In genomic region chr5:172771439-172772111, GRCh38 we compare ENCODE assay signal across 8 cellular contexts. TPM values are rescaled to one million over a fixed set of nuclear protein-coding genes. Genes with fewer than 3 reads are reported as not detected.
DNase-seq lines count a peak whose midpoint lies in the region; ATAC-seq and TF ChIP-seq lines count a peak whose summit lies in the region.

No MANE protein-coding gene starts in this region.

- H3K23ac ChIP-seq in mesendoderm (ENCODE audit: low read length) = peak overlapping the region; percentile 85

- no peak overlapping the region for H2BK5ac ChIP-seq in mesendoderm (ENCODE audit: low read length)

- peaks cover 14% of the 10 kb centered on the region for H3K79me1 ChIP-seq in mesendoderm (ENCODE audit: low read length)

- no peak overlapping the region for H4K8ac ChIP-seq in mesendoderm (ENCODE audit: low read depth, low read length)

- in situ Hi-C loops in Panc1 (cut with HindIII; ENCODE audit: low pct_unique_long_range_greater_than_20kb, low sequenced_read_pairs) (no loop called here), GM13976 (cut with MboI; ENCODE audit: low sequenced_read_pairs, unreplicated experiment) (no loop called here)

- TF ChIP-seq CTCF in Panc1 (IDR thresholded peaks at IDR 0.05) = no peak; the same call in 1 of the 2 replicates
- no peak for TF ChIP-seq CTCF in choroid plexus epithelial cell (conservative IDR thresholded peaks at IDR 0.05; ENCODE audit: low read depth, low read length)
- no peak for TF ChIP-seq CTCF in vagina (IDR thresholded peaks at IDR 0.05)
- TF ChIP-seq CTCF in GM13976 (IDR thresholded peaks at IDR 0.05; ENCODE audit: borderline replicate concordance, control extremely low read depth, extremely low read depth, insufficient read depth, missing control alignments) = no peak

- peaks cover 16% of the 10 kb centered on the region for H3K79me2 ChIP-seq in mesendoderm (ENCODE audit: control insufficient read depth, insufficient read depth, low read length)

- CTCF ChIA-PET in Panc1 (lab: Charles Lee) = interaction anchor here (0.6 to 3.1 kb wide), 3 partner anchors 10 to 57 kb away, joined by 3 to 15 read pairs (median 6); no protein-coding TSS in a partner anchor

- intact Hi-C loops in Panc1 (cut with micrococcal nuclease; ENCODE audit: unreplicated experiment) (loop anchor here (2.0 to 10.0 kb wide), 4 partner anchors 55 to 161 kb away; no protein-coding TSS in a partner anchor), vagina (cut with DNase I) (loop anchor here (2.0 to 5.0 kb wide), 3 partner anchors 23 to 101 kb away; no protein-coding TSS in a partner anchor)

- H3K9me3 ChIP-seq in Panc1 (ENCODE audit: control insufficient read depth, insufficient read depth, low read depth, low read length) = no peaks in the 10 kb centered on the region
- H3K9me3 ChIP-seq in vagina = no peaks in the 10 kb centered on the region

- H3K4me1 ChIP-seq in Panc1 (ENCODE audit: control insufficient read depth, insufficient read depth, low read length) = peaks cover 69% of the 10 kb centered on the region
- peaks cover 5% of the 10 kb centered on the region for H3K4me1 ChIP-seq in mesendoderm (ENCODE audit: control insufficient read depth, low read depth, low read length)
- H3K4me1 ChIP-seq in vagina = peaks cover 73% of the 10 kb centered on the region

- BruUV-seq in Panc1 (replicated peaks; lab: Mats Ljungman, UMichigan) = TSS peak; percentile 71

- peak overlapping the region; percentile 95 for H3K56ac ChIP-seq in mesendoderm (ENCODE audit: low read length)

- H3K4me3 ChIP-seq in Panc1 (ENCODE audit: low read depth in 2 of 2, low read length in 2 of 2) (peak overlapping the region; percentile 70 to 97), choroid plexus epithelial cell (ENCODE audit: low read depth, low read length) (peak overlapping the region; percentile 45), mesendoderm (ENCODE audit: low read length) (peak overlapping the region; percentile 51), vagina (peak overlapping the region; percentile 91 to 99)

- H3K9ac ChIP-seq in mesendoderm (ENCODE audit: low read length) = peak overlapping the region; percentile 73

- H3K36me3 ChIP-seq in Panc1 (ENCODE audit: control insufficient read depth, insufficient read depth, low read length) (peaks cover 17% of the 10 kb centered on the region), mesendoderm (ENCODE audit: control insufficient read depth, insufficient read depth, low read length) (peaks cover 3% of the 10 kb centered on the region), vagina (peaks cover 11 to 33% of the 10 kb centered on the region in 2 donors)

- H2AK5ac ChIP-seq in mesendoderm (ENCODE audit: low read length) = no peak overlapping the region

- no CpG with 5 or more reads among the region's 40 CpGs for WGBS in mesendoderm (ENCODE audit: extremely low coverage, insufficient coverage, low lambda C conversion rate)

- H3K18ac ChIP-seq in mesendoderm (ENCODE audit: low read length) = peak overlapping the region; percentile 45

- TF ChIP-seq POLR2A in vagina (IDR thresholded peaks at IDR 0.05) = no peak

- DNase-seq in activated CD8-positive, alpha-beta memory T cell treated with anti-CD3 and anti-CD28 coated beads for 48 hours (ENCODE audit: low read depth in 2 of 3, low spot score in 2 of 3) = peak in 2 of 3 experiments; percentile 23 to 38
- no peak for DNase-seq in activated CD8-positive, alpha-beta memory T cell treated with anti-CD3 and anti-CD28 coated beads, Interleukin-2, amount 50 U/mL, for 48 hours
- DNase-seq in Panc1 (ENCODE audit: low read depth, low spot score) = no peak
- peak; percentile 79 for DNase-seq in choroid plexus epithelial cell (ENCODE audit: low read depth)
- peak; percentile 74 for DNase-seq in mesendoderm
- DNase-seq in vagina (ENCODE audit: extremely low spot score in 2 of 2) = no peak
- DNase-seq in GM13976 (ENCODE audit: low spot score) = no peak
- DNase-seq in NCI-H1105 (lab: John Stamatoyannopoulos, UW) = no peak

- H3K4ac ChIP-seq in mesendoderm (ENCODE audit: low read depth, low read length) = peak overlapping the region; percentile 39

- no peak overlapping the region for H2BK15ac ChIP-seq in mesendoderm (replicated peaks; ENCODE audit: low read depth)

- H3K4me2 ChIP-seq in mesendoderm (ENCODE audit: low read length) = peak overlapping the region; percentile 96

- no peak overlapping the region for H4K5ac ChIP-seq in mesendoderm (ENCODE audit: low read length)

- POLR2A ChIA-PET in Panc1 (lab: Charles Lee) = interaction anchor here (0.6 to 1.8 kb wide), 11 partner anchors 9 to 160 kb away, joined by 3 to 6 read pairs (median 4); no protein-coding TSS in a partner anchor

- H3K27me3 ChIP-seq in Panc1 (ENCODE audit: control insufficient read depth, insufficient read depth, low read length) (no peaks in the 10 kb centered on the region), mesendoderm (ENCODE audit: insufficient read depth, low read length, poor library complexity) (no peaks in the 10 kb centered on the region), vagina (no peaks in the 10 kb centered on the region)

- no peak for ATAC-seq in Panc1

- peak overlapping the region; percentile 11 for H2BK120ac ChIP-seq in mesendoderm (ENCODE audit: low read depth, low read length)

- H3K27ac ChIP-seq in Panc1 (ENCODE audit: low read length) (peak overlapping the region; percentile 99), mesendoderm (ENCODE audit: low read depth, low read length) (peak overlapping the region; percentile 25), vagina (peak overlapping the region; percentile 98)

RNA-seq across cellular contexts. Expression of gene DUSP1, which starts 0.6 kb away (rescaled TPM):
- 79.9 TPM for total RNA-seq in Panc1 (2021; ENCODE audit: unreplicated experiment)
- 65.0 TPM for polyA plus RNA-seq in Panc1 (2012; ENCODE audit: insufficient read length)
- polyA plus RNA-seq in mesendoderm (2013, experiment 1 of 2) = 13.6 TPM
- polyA plus RNA-seq in mesendoderm (2013, experiment 2 of 2) = 14.0 TPM
- total RNA-seq in vagina = 2,876 TPM

Comparison
In these comparisons a context has a peak if more than half of its experiments do, and no peak if none do; other contexts are left out.
1. DNase-seq: peak in activated CD8-positive, alpha-beta memory T cell treated with anti-CD3 and anti-CD28 coated beads for 48 hours (2 of 3), choroid plexus epithelial cell (single experiment) and mesendoderm (single experiment); none in activated CD8-positive, alpha-beta memory T cell treated with anti-CD3 and anti-CD28 coated beads, Interleukin-2, amount 50 U/mL, for 48 hours (single experiment), Panc1 (single experiment), vagina (0 of 2), GM13976 (single experiment) and NCI-H1105 (single experiment).
2. H3K27ac ChIP-seq: peak in every context shown above with its lines; median percentile 99 in Panc1; 98 in vagina; 25 in mesendoderm.
3. H3K4me3 ChIP-seq: peak in every context shown above with its lines; median percentile 95 in vagina; 84 in Panc1; 51 in mesendoderm; 45 in choroid plexus epithelial cell.
4. RNA of gene DUSP1, which starts 0.6 kb away (total RNA-seq): 2,876 TPM in vagina (single experiment); 79.9 TPM in Panc1 (single experiment); every median in the first group is over 10 times any median in the second.